8 cellular contexts compared by ENCODE assay signal in genomic region chr13:110819203-110820014, GRCh38.
DNase-seq lines count a peak whose midpoint lies in the region; ATAC-seq and TF ChIP-seq lines count a peak whose summit lies in the region.

No MANE protein-coding gene starts in this region.

- DNase-seq in COLO829 (ENCODE audit: low spot score) (peak; percentile 80), Panc1 (ENCODE audit: low read depth, low spot score) (peak; percentile 52), fibroblast of peridontal ligament (ENCODE audit: extremely low read depth) (peak; percentile 69), neural progenitor cell (ENCODE audit: low spot score) (peak; percentile 82)
- peak; percentile 69 to 82 for DNase-seq in activated T-cell treated with anti-CD3 and anti-CD28 coated beads, Interleukin-2, amount 50 U/mL, for 72 hours
- DNase-seq in stimulated activated naive CD8-positive, alpha-beta T cell treated with anti-CD3 and anti-CD28 coated beads, Interleukin-15, amount 100 ng/mL, for 72 hours = peak; percentile 72 to 76

- ATAC-seq in GM19395 (IDR thresholded peaks at IDR 0.05; ENCODE audit: unreplicated experiment) (peak; percentile 98), HG03565 (IDR thresholded peaks at IDR 0.05; ENCODE audit: unreplicated experiment) (peak; percentile 91), Panc1 (peak; percentile 93)
- peak; percentile 78 to 83 for ATAC-seq in activated T-cell treated with anti-CD3 and anti-CD28 coated beads, Interleukin-2, amount 50 U/mL, for 72 hours (replicated peaks in 1 of 2)
- peak; percentile 86 for ATAC-seq in stimulated activated naive CD8-positive, alpha-beta T cell treated with anti-CD3 and anti-CD28 coated beads, Interleukin-15, amount 100 ng/mL, for 72 hours

- peak overlapping the region in 1 of 2 donors; percentile 12 for H3K4me3 Mint-ChIP-seq in activated T-cell treated with anti-CD3 and anti-CD28 coated beads, Interleukin-2, amount 50 U/mL, for 72 hours
- H3K4me3 Mint-ChIP-seq in neural progenitor cell = no peak overlapping the region
- peak overlapping the region; percentile 3 to 57 for H3K4me3 Mint-ChIP-seq in stimulated activated naive CD8-positive, alpha-beta T cell treated with anti-CD3 and anti-CD28 coated beads, Interleukin-15, amount 100 ng/mL, for 72 hours

- H3K36me3 ChIP-seq in Panc1 (ENCODE audit: control insufficient read depth, insufficient read depth, low read length) (no peaks in the 10 kb centered on the region), neural progenitor cell (no peaks in the 10 kb centered on the region)

- no peaks in the 10 kb centered on the region for H3K27me3 Mint-ChIP-seq in activated T-cell treated with anti-CD3 and anti-CD28 coated beads, Interleukin-2, amount 50 U/mL, for 72 hours (ENCODE audit: low read depth)
- H3K27me3 Mint-ChIP-seq in neural progenitor cell (ENCODE audit: insufficient read depth, low read depth) = peaks cover 5% of the 10 kb centered on the region
- peaks cover 24% of the 10 kb centered on the region for H3K27me3 Mint-ChIP-seq in stimulated activated naive CD8-positive, alpha-beta T cell treated with anti-CD3 and anti-CD28 coated beads, Interleukin-15, amount 100 ng/mL, for 72 hours

- no peaks in the 10 kb centered on the region for H3K79me2 ChIP-seq in neural progenitor cell (ENCODE audit: low read depth)

- in situ Hi-C loops in Panc1 (cut with HindIII; ENCODE audit: low pct_unique_long_range_greater_than_20kb, low sequenced_read_pairs) = no loop called here

- H3F3A ChIP-seq in neural progenitor cell (ENCODE audit: low read depth) = no peaks in the 10 kb centered on the region

- H3K9me3 Mint-ChIP-seq in activated T-cell treated with anti-CD3 and anti-CD28 coated beads, Interleukin-2, amount 50 U/mL, for 72 hours = no peaks in the 10 kb centered on the region
- no peaks in the 10 kb centered on the region for H3K9me3 Mint-ChIP-seq in neural progenitor cell
- no peaks in the 10 kb centered on the region for H3K9me3 Mint-ChIP-seq in stimulated activated naive CD8-positive, alpha-beta T cell treated with anti-CD3 and anti-CD28 coated beads, Interleukin-15, amount 100 ng/mL, for 72 hours

- POLR2A ChIA-PET in Panc1 (lab: Charles Lee) = no interaction called here

- H3K9ac ChIP-seq in neural progenitor cell = no peak overlapping the region

- no peak overlapping the region for H3K4me3 ChIP-seq in Panc1 (ENCODE audit: low read depth in 2 of 2, low read length in 2 of 2)
- no peak overlapping the region for H3K4me3 ChIP-seq in neural progenitor cell

- H3K4me1 ChIP-seq in Panc1 (ENCODE audit: control insufficient read depth, insufficient read depth, low read length) (no peaks in the 10 kb centered on the region), neural progenitor cell (no peaks in the 10 kb centered on the region)

- H2AFZ ChIP-seq in neural progenitor cell (replicated peaks) = peak overlapping the region; percentile 80

- TF ChIP-seq CTCF in Panc1 (IDR thresholded peaks at IDR 0.05) (peak; percentile 83), neural progenitor cell (IDR thresholded peaks at IDR 0.05) (peak; percentile 100)

- intact Hi-C loops in Panc1 (cut with micrococcal nuclease; ENCODE audit: unreplicated experiment) = no loop called here

- H3K27ac Mint-ChIP-seq in activated T-cell treated with anti-CD3 and anti-CD28 coated beads, Interleukin-2, amount 50 U/mL, for 72 hours = no peak overlapping the region
- no peak overlapping the region for H3K27ac Mint-ChIP-seq in neural progenitor cell
- no peak overlapping the region for H3K27ac Mint-ChIP-seq in stimulated activated naive CD8-positive, alpha-beta T cell treated with anti-CD3 and anti-CD28 coated beads, Interleukin-15, amount 100 ng/mL, for 72 hours

- H3K9me3 ChIP-seq in Panc1 (ENCODE audit: control insufficient read depth, insufficient read depth, low read depth, low read length) (no peaks in the 10 kb centered on the region), neural progenitor cell (ENCODE audit: low read depth) (no peaks in the 10 kb centered on the region)

- no peaks in the 10 kb centered on the region for H3K36me3 Mint-ChIP-seq in activated T-cell treated with anti-CD3 and anti-CD28 coated beads, Interleukin-2, amount 50 U/mL, for 72 hours (ENCODE audit: insufficient read depth in 2 of 2)
- peaks cover 2% of the 10 kb centered on the region for H3K36me3 Mint-ChIP-seq in neural progenitor cell

- BruUV-seq in Panc1 (replicated peaks; lab: Mats Ljungman, UMichigan) = no TSS peak

- H3K27me3 ChIP-seq in Panc1 (ENCODE audit: control insufficient read depth, insufficient read depth, low read length) = no peaks in the 10 kb centered on the region
- H3K27me3 ChIP-seq in neural progenitor cell = no peaks in the 10 kb centered on the region

- no peak overlapping the region for H3K27ac ChIP-seq in Panc1 (ENCODE audit: low read length)
- no peak overlapping the region for H3K27ac ChIP-seq in neural progenitor cell

- H4K20me1 ChIP-seq in neural progenitor cell (ENCODE audit: low read depth) = no peaks in the 10 kb centered on the region

- peaks cover 17% of the 10 kb centered on the region for H3K4me1 Mint-ChIP-seq in activated T-cell treated with anti-CD3 and anti-CD28 coated beads, Interleukin-2, amount 50 U/mL, for 72 hours (ENCODE audit: low read depth)
- H3K4me1 Mint-ChIP-seq in neural progenitor cell = peaks cover 27% of the 10 kb centered on the region
- peaks cover 26% of the 10 kb centered on the region for H3K4me1 Mint-ChIP-seq in stimulated activated naive CD8-positive, alpha-beta T cell treated with anti-CD3 and anti-CD28 coated beads, Interleukin-15, amount 100 ng/mL, for 72 hours

- peak overlapping the region; percentile 44 for H3K4me2 ChIP-seq in neural progenitor cell

- CTCF ChIA-PET in Panc1 (lab: Charles Lee) = interaction anchor here (0.9 kb wide), 1 partner anchor 10 kb away, joined by 4 read pairs; no protein-coding TSS in a partner anchor
